Comparison of ENCODE assay signal across 8 cellular contexts in genomic region chr1:155273134-155273982, GRCh38. TPM values are rescaled to one million over a fixed set of nuclear protein-coding genes. Genes with fewer than 3 reads are reported as not detected.
A peak's percentile ranks its signal among the peaks of the same experiment; 100 is the strongest.
DNase-seq lines count a peak whose midpoint lies in the region; ATAC-seq, FAIRE-seq and TF ChIP-seq lines count a peak whose summit lies in the region.

CLK2 (minus strand) TSS chr1:155273504; CDS start chr1:155270977, 2,527 bp downstream.

- H3K27me3 ChIP-seq in HepG2 (ENCODE audit: control insufficient read depth in 1 of 2, insufficient read depth in 2 of 2, low read length in 2 of 2), result no peaks in the 10 kb centered on the region; a peak in 2 of 5 replicates

- CTCF ChIA-PET in HepG2 (lab: Yijun Ruan, JAX; ENCODE audit: low intra/inter-chr PET ratio, low total read pairs), result interaction anchor here (1.5 kb wide), 1 partner anchor 23 kb away, joined by 3 read pairs; no protein-coding TSS in a partner anchor

- peaks cover 51% of the 10 kb centered on the region for H3K36me3 Mint-ChIP-seq in dendritic cell treated with granulocyte-macrophage colony-stimulating factor and Interleukin-4, amounts not matched to agents 40 ng/mL and 50 ng/mL, for 4 days (ENCODE audit: low read depth)

- DNase-seq in NCI-H82 (lab: John Stamatoyannopoulos, UW) (peak; percentile 100), HepG2 (ENCODE audit: low spot score) (peak; percentile 93)
- DNase-seq in activated CD4-positive, alpha-beta T cell treated with anti-CD3 and anti-CD28 coated beads, Interleukin-2, amount 50 U/mL, for 4 hours, result peak; percentile 94 to 95
- peak; percentile 98 for DNase-seq in stimulated activated CD4-positive, alpha-beta T cell treated with anti-CD3 and anti-CD28 coated beads, Interleukin-4, amount 100 ng/mL, for 1 hour

- H3K79me2 ChIP-seq in HepG2 (ENCODE audit: insufficient read depth, low read length), result peaks cover 28% of the 10 kb centered on the region

- peak in 1 of 2 experiments; percentile 46; a peak in 1 of 4 replicates for TF ChIP-seq EP300 in HepG2 (IDR thresholded peaks at IDR 0.05; ENCODE audit: low read depth in 2 of 2, low read length in 2 of 2)
- no peak for TF ChIP-seq EP300 in HepG2 (CRISPR knock-in tag; IDR thresholded peaks at IDR 0.05; ENCODE audit: borderline replicate concordance)

- H3K27ac ChIP-seq in C4-2B, result peak within 1 kb of the TSS; percentile 97
- H3K27ac ChIP-seq in HepG2 (ENCODE audit: extremely low read length, insufficient read depth, low read length), result peak within 1 kb of the TSS; percentile 82

- H3K9me3 ChIP-seq in HepG2 (ENCODE audit: low read length), result no peaks in the 10 kb centered on the region

- peak within 1 kb of the TSS; percentile 71 for H2AFZ ChIP-seq in HepG2 (ENCODE audit: low read length)

- peak; percentile 87 for FAIRE-seq in HepG2 (lab: Jason Lieb, UNC)

- peak within 1 kb of the TSS; percentile 77 for H3K9ac ChIP-seq in HepG2 (ENCODE audit: insufficient read depth, low read depth, low read length)

- WGBS in HepG2 (ENCODE audit: low lambda C conversion rate), result under 1% methylated on average over 27 of the region's 77 CpGs

- intact Hi-C loops in dendritic cell treated with granulocyte-macrophage colony-stimulating factor and Interleukin-4, amounts not matched to agents 40 ng/mL and 50 ng/mL, for 4 days (cut with micrococcal nuclease), result loop anchor here (1.0 to 10.0 kb wide), 3 partner anchors 11 to 581 kb away; partner anchors contain the start of genes GON4L, SCAMP3 and SYT11
- intact Hi-C loops in HepG2 (cut with micrococcal nuclease; ENCODE audit: unreplicated experiment), result no loop called here

- TF ChIP-seq CTCF in C4-2B (conservative IDR thresholded peaks at IDR 0.05), result no peak
- peak; percentile 43 for TF ChIP-seq CTCF in HepG2 (CRISPR knock-in tag; IDR thresholded peaks at IDR 0.05)

- H3K4me1 Mint-ChIP-seq in dendritic cell treated with granulocyte-macrophage colony-stimulating factor and Interleukin-4, amounts not matched to agents 40 ng/mL and 50 ng/mL, for 4 days (ENCODE audit: low read depth), result peaks cover 48% of the 10 kb centered on the region

- H3K4me1 ChIP-seq in HepG2 (ENCODE audit: insufficient read depth, low read length), result peaks cover 51% of the 10 kb centered on the region

- H3K27ac Mint-ChIP-seq in dendritic cell treated with granulocyte-macrophage colony-stimulating factor and Interleukin-4, amounts not matched to agents 40 ng/mL and 50 ng/mL, for 4 days, result peak within 1 kb of the TSS; percentile 88

- H3K4me3 Mint-ChIP-seq in dendritic cell treated with granulocyte-macrophage colony-stimulating factor and Interleukin-4, amounts not matched to agents 40 ng/mL and 50 ng/mL, for 4 days, result peak within 1 kb of the TSS; percentile 94

- H4K20me1 ChIP-seq in HepG2 (ENCODE audit: insufficient read depth, low read length), result no peaks in the 10 kb centered on the region

- ATAC-seq in GM19397 (IDR thresholded peaks at IDR 0.05; ENCODE audit: unreplicated experiment), result peak; percentile 82
- ATAC-seq in HG03571 (IDR thresholded peaks at IDR 0.05; ENCODE audit: unreplicated experiment), result peak; percentile 73
- peak; percentile 85 for ATAC-seq in HepG2

- POLR2A ChIA-PET in HepG2 (lab: Yijun Ruan, JAX), result interaction anchor here (0.7 to 3.3 kb wide), 25 partner anchors 11 to 714 kb away, joined by 3 to 69 read pairs (median 4); partner anchors contain the start of genes ENTREP3, FDPS, GON4L and PKLR

- BruUV-seq in HepG2 (replicated peaks; lab: Mats Ljungman, UMichigan), result TSS peak; percentile 56

- H3K36me3 ChIP-seq in HepG2 (replicated peaks in 1 of 2; ENCODE audit: control insufficient read depth in 1 of 2, insufficient read depth in 2 of 2, low read length in 2 of 2), result peaks cover 13 to 24% of the 10 kb centered on the region in 2 experiments

- H3K4me2 ChIP-seq in HepG2 (ENCODE audit: low read depth, low read length), result peak within 1 kb of the TSS; percentile 91

- in situ Hi-C loops in HepG2 (cut with HindIII; ENCODE audit: extremely low pct_ligation_motif_present, low pct_unique_long_range_greater_than_20kb), result no loop called here

- no peaks in the 10 kb centered on the region for H3K9me3 Mint-ChIP-seq in dendritic cell treated with granulocyte-macrophage colony-stimulating factor and Interleukin-4, amounts not matched to agents 40 ng/mL and 50 ng/mL, for 4 days

- peak in 1 of 2 experiments; percentile 68; a peak in 2 of 4 replicates for TF ChIP-seq POLR2A in HepG2 (IDR thresholded peaks at IDR 0.05; ENCODE audit: insufficient read depth in 1 of 2, low read depth in 2 of 2, low read length in 2 of 2)

- H3K4me3 ChIP-seq in HepG2 (replicated peaks in 1 of 3; ENCODE audit: insufficient read depth in 1 of 3, low read depth in 2 of 3, low read length in 3 of 3), result peak within 1 kb of the TSS; percentile 83 to 92 (median 84)

- no peak for TF ChIP-seq RAD21 in HepG2 (CRISPR knock-in tag; IDR thresholded peaks at IDR 0.05)

- H3K27me3 Mint-ChIP-seq in dendritic cell treated with granulocyte-macrophage colony-stimulating factor and Interleukin-4, amounts not matched to agents 40 ng/mL and 50 ng/mL, for 4 days, result peaks cover 5% of the 10 kb centered on the region

TF ChIP-seq in HepG2, 621 proteins besides CTCF, POLR2A, EP300 and RAD21 (continues in another document):
- no peak for TF ChIP-seq CAMTA2 (CRISPR knock-in tag; IDR thresholded peaks at IDR 0.05; ENCODE audit: borderline replicate concordance)
- no peak for TF ChIP-seq JUNB (CRISPR knock-in tag; IDR thresholded peaks at IDR 0.05; ENCODE audit: borderline replicate concordance)
- TF ChIP-seq JUN (CRISPR knock-in tag; IDR thresholded peaks at IDR 0.05), result no peak
- TF ChIP-seq ZNF441 (CRISPR knock-in tag; IDR thresholded peaks at IDR 0.05; ENCODE audit: borderline replicate concordance), result peak; percentile 24; the same call in 1 of the 2 replicates
- TF ChIP-seq, protein P1, sequence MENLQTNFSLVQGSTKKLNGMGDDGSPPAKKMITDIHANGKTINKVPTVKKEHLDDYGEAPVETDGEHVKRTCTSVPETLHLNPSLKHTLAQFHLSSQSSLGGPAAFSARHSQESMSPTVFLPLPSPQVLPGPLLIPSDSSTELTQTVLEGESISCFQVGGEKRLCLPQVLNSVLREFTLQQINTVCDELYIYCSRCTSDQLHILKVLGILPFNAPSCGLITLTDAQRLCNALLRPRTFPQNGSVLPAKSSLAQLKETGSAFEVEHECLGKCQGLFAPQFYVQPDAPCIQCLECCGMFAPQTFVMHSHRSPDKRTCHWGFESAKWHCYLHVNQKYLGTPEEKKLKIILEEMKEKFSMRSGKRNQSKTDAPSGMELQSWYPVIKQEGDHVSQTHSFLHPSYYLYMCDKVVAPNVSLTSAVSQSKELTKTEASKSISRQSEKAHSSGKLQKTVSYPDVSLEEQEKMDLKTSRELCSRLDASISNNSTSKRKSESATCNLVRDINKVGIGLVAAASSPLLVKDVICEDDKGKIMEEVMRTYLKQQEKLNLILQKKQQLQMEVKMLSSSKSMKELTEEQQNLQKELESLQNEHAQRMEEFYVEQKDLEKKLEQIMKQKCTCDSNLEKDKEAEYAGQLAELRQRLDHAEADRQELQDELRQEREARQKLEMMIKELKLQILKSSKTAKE (CRISPR knock-in tag; IDR thresholded peaks at IDR 0.05; ENCODE audit: borderline replicate concordance), result no peak; the same call in 1 of the 2 replicates
- TF ChIP-seq, protein P2, sequence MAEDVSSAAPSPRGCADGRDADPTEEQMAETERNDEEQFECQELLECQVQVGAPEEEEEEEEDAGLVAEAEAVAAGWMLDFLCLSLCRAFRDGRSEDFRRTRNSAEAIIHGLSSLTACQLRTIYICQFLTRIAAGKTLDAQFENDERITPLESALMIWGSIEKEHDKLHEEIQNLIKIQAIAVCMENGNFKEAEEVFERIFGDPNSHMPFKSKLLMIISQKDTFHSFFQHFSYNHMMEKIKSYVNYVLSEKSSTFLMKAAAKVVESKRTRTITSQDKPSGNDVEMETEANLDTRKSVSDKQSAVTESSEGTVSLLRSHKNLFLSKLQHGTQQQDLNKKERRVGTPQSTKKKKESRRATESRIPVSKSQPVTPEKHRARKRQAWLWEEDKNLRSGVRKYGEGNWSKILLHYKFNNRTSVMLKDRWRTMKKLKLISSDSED (CRISPR knock-in tag; IDR thresholded peaks at IDR 0.05), result no peak
- TF ChIP-seq HMG20A (CRISPR knock-in tag; IDR thresholded peaks at IDR 0.05; ENCODE audit: borderline replicate concordance), result no peak
- TF ChIP-seq SP140L (CRISPR knock-in tag; IDR thresholded peaks at IDR 0.05; ENCODE audit: borderline replicate concordance), result no peak

RNA-seq across cellular contexts. Expression of gene CLK2, which starts in this region (rescaled TPM):
- 10.1 and 20.1 TPM in 2 replicates for total RNA-seq in HepG2 (2016; rRNA removed; fragmentation: Illumina TruSeq; extraction: Trizol)
- 8.5 and 11.8 TPM in 2 replicates for total RNA-seq in HepG2 (2016; cell fraction: cytosol; rRNA removed; fragmentation: Illumina TruSeq; extraction: Trizol; ENCODE audit: low read depth)
- total RNA-seq in HepG2 (2016; cell fraction: insoluble cytoplasmic fraction; rRNA removed; fragmentation: Illumina TruSeq; extraction: Trizol), result 10.6 and 19.2 TPM in 2 replicates
- total RNA-seq in HepG2 (2016; cell fraction: membrane; rRNA removed; fragmentation: Illumina TruSeq; extraction: Trizol), result 9.3 and 12.0 TPM in 2 replicates
- 23.9 and 32.6 TPM in 2 replicates for total RNA-seq in HepG2 (2016; cell fraction: nucleus; rRNA removed; fragmentation: Illumina TruSeq; extraction: Trizol)
- polyA plus RNA-seq in HepG2 (2011; rRNA removed), result 73.5 and 74.0 TPM in 2 replicates
- 23.9 and 24.4 TPM in 2 replicates for polyA plus RNA-seq in HepG2 (2011; cell fraction: cytosol; rRNA removed)
- polyA plus RNA-seq in HepG2 (2011; cell fraction: nucleus; rRNA removed), result 317 and 392 TPM in 2 replicates
- polyA plus RNA-seq in HepG2 (2012), result 31.3 and 32.7 TPM in 2 replicates
- 3.0 and 3.3 TPM in 2 replicates for polyA plus RNA-seq in HepG2 (2016; cell fraction: cytosol; fragmentation: Illumina TruSeq; extraction: Trizol; ENCODE audit: low read depth)
- 15.8 and 17.9 TPM in 2 replicates for polyA plus RNA-seq in HepG2 (2016; cell fraction: insoluble cytoplasmic fraction; fragmentation: Illumina TruSeq; extraction: Trizol; ENCODE audit: low read depth)
- polyA plus RNA-seq in HepG2 (2016; cell fraction: membrane; fragmentation: Illumina TruSeq; extraction: Trizol; ENCODE audit: low read depth), result 7.6 TPM in 2 replicates
- 110 and 120 TPM in 2 replicates for polyA plus RNA-seq in HepG2 (2016; cell fraction: nucleus; fragmentation: Illumina TruSeq; extraction: Trizol; ENCODE audit: insufficient read depth, low read depth)
- 47.2 and 97.7 TPM in 2 replicates for polyA minus RNA-seq in HepG2 (2011; rRNA and poly(A)+ RNA removed; ENCODE audit: low replicate concordance)
- 12.4 and 13.9 TPM in 2 replicates for polyA minus RNA-seq in HepG2 (2011; cell fraction: cytosol; rRNA and poly(A)+ RNA removed)
- 94.1 and 94.6 TPM in 2 replicates for polyA minus RNA-seq in HepG2 (2011; cell fraction: nucleus; rRNA and poly(A)+ RNA removed)

Comparison
In these comparisons a context has a peak if more than half of its experiments do, and no peak if none do; other contexts are left out.
1. Peak in every context shown above with its lines: DNase-seq, ATAC-seq, H3K4me3 ChIP-seq and H3K27ac ChIP-seq.